8 cellular contexts compared by ENCODE assay signal in the genomic region with DNA sequence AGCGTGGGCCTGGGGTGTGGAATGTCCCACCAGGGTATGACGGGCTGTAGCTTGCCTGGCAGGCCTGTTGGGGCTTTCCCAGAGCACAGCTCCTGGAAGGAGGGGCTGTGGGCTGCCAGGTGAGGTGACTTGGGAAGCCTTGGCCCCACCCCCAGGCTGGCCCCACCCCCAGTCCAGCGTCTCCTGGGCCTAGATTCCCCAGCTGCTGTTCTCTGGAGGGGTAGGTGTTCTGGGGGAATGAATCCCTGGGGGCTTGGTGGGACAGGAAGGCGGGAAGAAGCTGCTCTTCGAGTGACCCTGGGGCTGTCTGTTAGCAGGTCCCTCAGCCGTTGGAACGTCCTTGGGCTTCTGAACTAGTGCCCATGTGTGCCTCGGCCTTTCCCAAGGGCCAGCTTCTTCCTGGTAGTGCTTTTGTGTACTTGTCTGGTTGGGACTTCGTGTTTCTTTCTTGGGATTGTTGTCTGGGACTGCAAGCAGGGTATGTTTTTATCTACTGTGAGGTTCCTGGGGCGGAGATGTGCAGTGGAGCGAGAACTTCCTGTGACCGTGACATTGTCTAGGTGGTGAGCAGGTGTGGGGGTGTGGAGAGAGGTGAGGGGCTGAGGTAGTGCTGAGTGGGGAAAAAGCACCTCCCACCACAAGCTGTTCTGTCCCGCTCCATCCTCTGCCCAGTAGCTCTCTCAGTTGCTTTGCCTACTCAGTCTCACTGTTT. TPM values are rescaled to one million over a fixed set of nuclear protein-coding genes. Genes with fewer than 3 reads are reported as not detected.
DNase-seq lines count a peak whose midpoint lies in the region; ATAC-seq lines count a peak whose summit lies in the region.

No MANE protein-coding gene starts in this region.

- H3K9me3 Mint-ChIP-seq in activated CD4-positive, alpha-beta T cell treated with anti-CD3 and anti-CD28 coated beads for 36 hours (ENCODE audit: low read depth), result no peaks in the 10 kb centered on the region
- H3K9me3 Mint-ChIP-seq in central memory CD8-positive, alpha-beta T cell, result no peaks in the 10 kb centered on the region

- peak overlapping the region; percentile 85 for H3K9ac ChIP-seq in mucosa of stomach (ENCODE audit: low read length)

- no peaks in the 10 kb centered on the region for H3K9me3 ChIP-seq in mucosa of stomach (ENCODE audit: control insufficient read depth, low read length)

- no peaks in the 10 kb centered on the region for H3K27me3 Mint-ChIP-seq in activated CD4-positive, alpha-beta T cell treated with anti-CD3 and anti-CD28 coated beads for 36 hours
- H3K27me3 Mint-ChIP-seq in central memory CD8-positive, alpha-beta T cell, result no peaks in the 10 kb centered on the region

- no peaks in the 10 kb centered on the region for H3K27me3 ChIP-seq in mucosa of stomach (ENCODE audit: control insufficient read depth, insufficient read depth, low read length)

- peak overlapping the region; percentile 67 for H3K4me3 Mint-ChIP-seq in activated CD4-positive, alpha-beta T cell treated with anti-CD3 and anti-CD28 coated beads for 36 hours
- H3K4me3 Mint-ChIP-seq in central memory CD8-positive, alpha-beta T cell, result peak overlapping the region; percentile 79

- H3K4me3 ChIP-seq in mucosa of stomach (ENCODE audit: low read length), result peak overlapping the region; percentile 52

- intact Hi-C loops in activated CD4-positive, alpha-beta T cell treated with anti-CD3 and anti-CD28 coated beads for 36 hours (cut with DNase I, micrococcal nuclease), result no loop called here

- peaks cover 32% of the 10 kb centered on the region for H3K4me1 Mint-ChIP-seq in activated CD4-positive, alpha-beta T cell treated with anti-CD3 and anti-CD28 coated beads for 36 hours
- H3K4me1 Mint-ChIP-seq in central memory CD8-positive, alpha-beta T cell, result peaks cover 32% of the 10 kb centered on the region

- H3K27ac Mint-ChIP-seq in activated CD4-positive, alpha-beta T cell treated with anti-CD3 and anti-CD28 coated beads for 36 hours, result peak overlapping the region; percentile 65
- H3K27ac Mint-ChIP-seq in central memory CD8-positive, alpha-beta T cell (ENCODE audit: low read depth), result peak overlapping the region; percentile 87

- CTCF ChIA-PET in activated CD4-positive, alpha-beta T cell treated with anti-CD3 and anti-CD28 coated beads for 36 hours (lab: Charles Lee), result interaction anchor here (0.6 to 2.3 kb wide), 10 partner anchors 9 to 611 kb away, joined by 3 to 10 read pairs (median 3); no protein-coding TSS in a partner anchor

- peaks cover 37% of the 10 kb centered on the region for H3K4me1 ChIP-seq in mucosa of stomach (ENCODE audit: control insufficient read depth, insufficient read depth, low read length)

- no peaks in the 10 kb centered on the region for H3K36me3 Mint-ChIP-seq in activated CD4-positive, alpha-beta T cell treated with anti-CD3 and anti-CD28 coated beads for 36 hours (ENCODE audit: low read depth)
- peaks cover 4% of the 10 kb centered on the region for H3K36me3 Mint-ChIP-seq in central memory CD8-positive, alpha-beta T cell (ENCODE audit: insufficient read depth)

- H3K36me3 ChIP-seq in mucosa of stomach (ENCODE audit: control insufficient read depth, insufficient read depth, low read length), result no peaks in the 10 kb centered on the region

- no peak for ATAC-seq in activated CD4-positive, alpha-beta T cell treated with anti-CD3 and anti-CD28 coated beads for 36 hours
- no peak for ATAC-seq in central memory CD8-positive, alpha-beta T cell (replicated peaks; ENCODE audit: extremely low read depth, poor library complexity, severe bottlenecking)
- ATAC-seq in HG02798 (IDR thresholded peaks at IDR 0.05; ENCODE audit: poor library complexity, unreplicated experiment) (no peak), HG02759 (IDR thresholded peaks at IDR 0.05; ENCODE audit: unreplicated experiment) (no peak)

- POLR2A ChIA-PET in activated CD4-positive, alpha-beta T cell treated with anti-CD3 and anti-CD28 coated beads for 36 hours (lab: Charles Lee), result no interaction called here

- DNase-seq in activated CD4-positive, alpha-beta T cell treated with anti-CD3 and anti-CD28 coated beads for 36 hours, result peak; percentile 45
- DNase-seq in activated CD4-positive, alpha-beta T cell treated with anti-CD3 and anti-CD28 coated beads for 48 hours, result no peak
- DNase-seq in NCI-H2196 (lab: John Stamatoyannopoulos, UW; ENCODE audit: unreplicated experiment), result peak; percentile 69
- no peak for DNase-seq in central memory CD8-positive, alpha-beta T cell (ENCODE audit: low spot score in 2 of 2)
- no peak for DNase-seq in GDM1 (lab: John Stamatoyannopoulos, UW)

RNA-seq across cellular contexts. Expression of a gene that starts 1.4 kb away (rescaled TPM):
- total RNA-seq in activated CD4-positive, alpha-beta T cell treated with anti-CD3 and anti-CD28 coated beads for 36 hours, result 10 to 100 TPM in 1 of 2 experiments, 1 to 10 TPM in 1; 9.5 to 12.6 TPM

RNA-seq across cellular contexts. Expression of a gene that starts 25.1 kb away (rescaled TPM):
- 10 to 100 TPM; 35.9 to 40.9 TPM for total RNA-seq in activated CD4-positive, alpha-beta T cell treated with anti-CD3 and anti-CD28 coated beads for 36 hours

RNA-seq across cellular contexts. Expression of a gene that starts 31.1 kb away (rescaled TPM):
- 10 to 100 TPM; 68.1 to 81.1 TPM for total RNA-seq in activated CD4-positive, alpha-beta T cell treated with anti-CD3 and anti-CD28 coated beads for 36 hours

RNA-seq across cellular contexts. Expression of a gene that starts 49.0 kb away (rescaled TPM):
- total RNA-seq in activated CD4-positive, alpha-beta T cell treated with anti-CD3 and anti-CD28 coated beads for 36 hours, result not detected

RNA-seq across cellular contexts. Expression of a gene that starts 57.9 kb away (rescaled TPM):
- total RNA-seq in activated CD4-positive, alpha-beta T cell treated with anti-CD3 and anti-CD28 coated beads for 36 hours, result not detected

Comparison
In these comparisons a context has a peak if more than half of its experiments do, and no peak if none do; other contexts are left out.
1. DNase-seq: peak in activated CD4-positive, alpha-beta T cell treated with anti-CD3 and anti-CD28 coated beads for 36 hours (single experiment) and NCI-H2196 (single experiment); none in activated CD4-positive, alpha-beta T cell treated with anti-CD3 and anti-CD28 coated beads for 48 hours (single experiment), central memory CD8-positive, alpha-beta T cell (0 of 2) and GDM1 (single experiment).